In the genomic region with DNA sequence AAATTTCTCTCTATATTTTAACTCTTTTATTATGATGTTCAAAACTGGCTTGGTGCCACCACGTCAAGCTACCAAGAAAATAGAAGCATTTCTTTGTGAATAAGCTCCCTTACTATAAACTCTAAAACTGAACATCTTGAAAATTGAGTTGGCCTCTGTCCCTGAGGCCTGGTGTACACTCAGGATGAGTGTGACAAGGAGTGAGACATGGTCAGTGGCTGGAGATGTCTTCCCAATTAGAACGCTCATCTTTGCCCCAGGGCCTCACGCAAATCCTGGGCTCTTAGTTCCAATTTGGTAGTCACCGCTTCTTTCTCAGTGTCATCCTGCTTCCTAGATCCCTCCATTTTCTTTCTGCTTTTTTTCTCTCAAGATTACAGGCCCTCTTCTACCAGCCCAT, we compare ENCODE assay signal across 2 cellular contexts.
A peak's percentile ranks its signal among the peaks of the same experiment; 100 is the strongest.
TF ChIP-seq lines count a peak whose summit lies in the region.

No MANE protein-coding gene starts in this region.

TF ChIP-seq in IMR-90, 13 proteins besides CTCF, POLR2A, EP300 and RAD21:
- TF ChIP-seq SMC3 (IDR thresholded peaks at IDR 0.05; ENCODE audit: low read depth, low read length) (no peak), RFX5 (IDR thresholded peaks at IDR 0.05; ENCODE audit: low read depth, low read length) (no peak), RCOR1 (IDR thresholded peaks at IDR 0.05; ENCODE audit: insufficient replicate concordance, low read length) (no peak), USF2 (IDR thresholded peaks at IDR 0.05; ENCODE audit: low read depth, low read length) (no peak), BHLHE40 (IDR thresholded peaks at IDR 0.05; ENCODE audit: low read depth, low read length) (no peak), CHD1 (IDR thresholded peaks at IDR 0.05; ENCODE audit: low read depth, low read length) (no peak), MXI1 (IDR thresholded peaks at IDR 0.05; ENCODE audit: borderline replicate concordance, low read depth, low read length) (no peak), CEBPB (IDR thresholded peaks at IDR 0.05; ENCODE audit: low read depth, low read length) (no peak), MAFK (IDR thresholded peaks at IDR 0.05; ENCODE audit: low read depth, low read length) (no peak), ELK1 (IDR thresholded peaks at IDR 0.05; ENCODE audit: borderline replicate concordance, low read depth, low read length) (no peak), FOS (IDR thresholded peaks at IDR 0.05; ENCODE audit: low read depth, low read length) (no peak), NFE2L2 (IDR thresholded peaks at IDR 0.05; ENCODE audit: low read depth, low read length) (no peak), MAZ (IDR thresholded peaks at IDR 0.05; ENCODE audit: borderline replicate concordance, low read depth, low read length) (no peak)

TF ChIP-seq in GM12878, 131 proteins besides CTCF, POLR2A, EP300 and RAD21:
- TF ChIP-seq SREBF2 (IDR thresholded peaks at IDR 0.05; ENCODE audit: low read length), result no peak
- TF ChIP-seq, protein P1, sequence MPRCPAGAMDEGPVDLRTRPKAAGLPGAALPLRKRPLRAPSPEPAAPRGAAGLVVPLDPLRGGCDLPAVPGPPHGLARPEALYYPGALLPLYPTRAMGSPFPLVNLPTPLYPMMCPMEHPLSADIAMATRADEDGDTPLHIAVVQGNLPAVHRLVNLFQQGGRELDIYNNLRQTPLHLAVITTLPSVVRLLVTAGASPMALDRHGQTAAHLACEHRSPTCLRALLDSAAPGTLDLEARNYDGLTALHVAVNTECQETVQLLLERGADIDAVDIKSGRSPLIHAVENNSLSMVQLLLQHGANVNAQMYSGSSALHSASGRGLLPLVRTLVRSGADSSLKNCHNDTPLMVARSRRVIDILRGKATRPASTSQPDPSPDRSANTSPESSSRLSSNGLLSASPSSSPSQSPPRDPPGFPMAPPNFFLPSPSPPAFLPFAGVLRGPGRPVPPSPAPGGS (IDR thresholded peaks at IDR 0.05; ENCODE audit: borderline replicate concordance, insufficient read depth, low read depth, low read length, poor library complexity, severe bottlenecking), result peak; percentile 64
